ENCODE assay signal across 1 cellular context in the genomic region with DNA sequence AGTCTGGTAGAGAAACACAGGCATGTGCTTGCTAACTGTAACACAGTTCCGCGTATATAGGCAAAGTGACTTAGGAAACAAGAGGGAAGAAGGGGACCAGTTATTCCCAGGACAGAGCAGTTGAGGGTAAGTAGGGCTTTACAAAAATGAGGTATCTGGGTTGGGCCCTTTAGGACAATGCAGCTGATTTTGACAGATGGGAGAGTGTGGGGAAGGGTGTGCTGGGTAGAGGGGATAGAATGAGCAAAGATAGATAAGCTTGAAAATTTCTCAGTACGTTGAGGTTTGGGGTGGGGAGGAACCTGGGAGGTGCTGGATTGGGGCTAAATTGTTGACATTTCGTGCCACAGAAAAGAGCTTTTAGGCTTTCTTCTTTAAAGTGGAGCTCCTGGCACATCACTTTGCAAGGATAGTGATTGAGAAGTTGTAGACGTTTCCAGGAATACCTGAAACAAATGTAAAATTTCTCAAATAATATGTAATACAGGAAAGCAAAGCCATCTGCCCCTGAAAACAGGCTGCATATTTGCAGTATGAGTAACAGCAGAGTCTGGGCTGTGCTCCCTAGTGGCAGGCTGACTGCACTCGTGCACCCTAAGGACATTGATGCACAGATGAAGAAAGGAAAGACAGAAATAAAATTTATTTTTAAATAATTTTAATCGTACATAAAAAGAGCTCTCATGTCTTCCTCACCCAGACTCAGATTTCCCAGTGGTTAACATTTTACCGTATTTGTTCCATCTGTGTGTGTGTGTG.
TF ChIP-seq lines count a peak whose summit lies in the region.

No MANE protein-coding gene starts in this region.

TF ChIP-seq in SK-N-SH, 30 proteins besides CTCF, POLR2A, EP300 and RAD21 (continued from another document):
- TF ChIP-seq, protein P1, sequence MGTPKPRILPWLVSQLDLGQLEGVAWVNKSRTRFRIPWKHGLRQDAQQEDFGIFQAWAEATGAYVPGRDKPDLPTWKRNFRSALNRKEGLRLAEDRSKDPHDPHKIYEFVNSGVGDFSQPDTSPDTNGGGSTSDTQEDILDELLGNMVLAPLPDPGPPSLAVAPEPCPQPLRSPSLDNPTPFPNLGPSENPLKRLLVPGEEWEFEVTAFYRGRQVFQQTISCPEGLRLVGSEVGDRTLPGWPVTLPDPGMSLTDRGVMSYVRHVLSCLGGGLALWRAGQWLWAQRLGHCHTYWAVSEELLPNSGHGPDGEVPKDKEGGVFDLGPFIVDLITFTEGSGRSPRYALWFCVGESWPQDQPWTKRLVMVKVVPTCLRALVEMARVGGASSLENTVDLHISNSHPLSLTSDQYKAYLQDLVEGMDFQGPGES (IDR thresholded peaks at IDR 0.05; ENCODE audit: low read depth, low read length), result no peak
- no peak for TF ChIP-seq RCOR1 (IDR thresholded peaks at IDR 0.05; ENCODE audit: low read length)
- no peak for TF ChIP-seq CHD2 (IDR thresholded peaks at IDR 0.05; ENCODE audit: low read length, partially characterized antibody)
- TF ChIP-seq FOSL2 (IDR thresholded peaks at IDR 0.05; ENCODE audit: borderline replicate concordance, low read depth), result peak; percentile 69; the same call in 1 of the 2 replicates
- TF ChIP-seq, protein P2, sequence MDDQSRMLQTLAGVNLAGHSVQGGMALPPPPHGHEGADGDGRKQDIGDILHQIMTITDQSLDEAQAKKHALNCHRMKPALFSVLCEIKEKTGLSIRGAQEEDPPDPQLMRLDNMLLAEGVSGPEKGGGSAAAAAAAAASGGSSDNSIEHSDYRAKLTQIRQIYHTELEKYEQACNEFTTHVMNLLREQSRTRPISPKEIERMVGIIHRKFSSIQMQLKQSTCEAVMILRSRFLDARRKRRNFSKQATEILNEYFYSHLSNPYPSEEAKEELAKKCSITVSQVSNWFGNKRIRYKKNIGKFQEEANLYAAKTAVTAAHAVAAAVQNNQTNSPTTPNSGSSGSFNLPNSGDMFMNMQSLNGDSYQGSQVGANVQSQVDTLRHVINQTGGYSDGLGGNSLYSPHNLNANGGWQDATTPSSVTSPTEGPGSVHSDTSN (IDR thresholded peaks at IDR 0.05), result peak; percentile 28; the same call in 1 of the 2 replicates
- TF ChIP-seq FOXM1 (IDR thresholded peaks at IDR 0.05; ENCODE audit: low read depth), result no peak
- TF ChIP-seq RXRA (IDR thresholded peaks at IDR 0.05; ENCODE audit: borderline replicate concordance, low read depth), result peak; percentile 40; the same call in 1 of the 2 replicates
